In genomic region chr13:47426126-47426849, GRCh38 we compare ENCODE assay signal across 14 cellular contexts.
DNase-seq lines count a peak whose midpoint lies in the region; ATAC-seq and TF ChIP-seq lines count a peak whose summit lies in the region.
"Had no signal": no experiment of that assay in that cellular context is flagged by ENCODE, and none has a peak within 500 bp of the region (broad histone marks: within the 10 kb centered on the region; RNA-seq: fewer than 3 reads in every experiment).

No MANE protein-coding gene starts in this region.

- H3K27me3 ChIP-seq in left ventricle myocardium inferior (ENCODE audit: low read depth) (no peaks in the 10 kb centered on the region), skeletal muscle tissue (ENCODE audit: control insufficient read depth in 3 of 3, insufficient read depth in 3 of 3, low read length in 3 of 3) (no peaks in the 10 kb centered on the region), HAP-1 (ENCODE audit: low read depth) (no peaks in the 10 kb centered on the region)

- TF ChIP-seq CTCF in astrocyte of the spinal cord (IDR thresholded peaks at IDR 0.05; ENCODE audit: low read depth, low read length) (no peak), left ventricle myocardium inferior (IDR thresholded peaks at IDR 0.05; ENCODE audit: borderline replicate concordance) (no peak)

- in situ Hi-C loops in astrocyte of the spinal cord (cut with HindIII; ENCODE audit: low sequenced_read_pairs) (no loop called here), HAP-1 (cut with MboI; ENCODE audit: low sequenced_read_pairs) (no loop called here)

- H3K4me1 ChIP-seq in left ventricle myocardium inferior (peaks cover 12% of the 10 kb centered on the region), skeletal muscle tissue (ENCODE audit: control insufficient read depth in 3 of 3, insufficient read depth in 3 of 3, low read length in 3 of 3) (no peaks in the 10 kb centered on the region), HAP-1 (no peaks in the 10 kb centered on the region)

- H3K27ac Mint-ChIP-seq in stimulated activated naive B cell treated with anti-CD40 and anti-IgM and Interleukin-4, amounts not matched to agents 10 μg/mL and 1 μg/mL and 100 μg/mL, for 72 hours, result no peak overlapping the region
- H3K27ac Mint-ChIP-seq: activated CD8-positive, alpha-beta T cell treated with anti-CD3 and anti-CD28 coated beads for 36 hours; activated naive CD4-positive, alpha-beta T cell treated with anti-CD3 and anti-CD28 coated beads, Interleukin-2, amount 50 U/mL, for 72 hours; naive B cell had no signal

- H3K27ac ChIP-seq in left ventricle myocardium inferior (replicated peaks) (peak overlapping the region; percentile 50), skeletal muscle tissue (ENCODE audit: low read depth, low read length) (peak overlapping the region; percentile 40)

- H3K9me3 ChIP-seq in left ventricle myocardium inferior (replicated peaks) (no peaks in the 10 kb centered on the region), skeletal muscle tissue (ENCODE audit: control insufficient read depth in 3 of 3, low read length in 3 of 3) (no peaks in the 10 kb centered on the region), HAP-1 (no peaks in the 10 kb centered on the region; the same call in 1 of the 2 replicates)

- no peaks in the 10 kb centered on the region for H3K4me1 Mint-ChIP-seq in stimulated activated naive B cell treated with anti-CD40 and anti-IgM and Interleukin-4, amounts not matched to agents 10 μg/mL and 1 μg/mL and 100 μg/mL, for 72 hours
- H3K4me1 Mint-ChIP-seq: naive B cell had no signal

- H3K4me3 ChIP-seq in astrocyte of the spinal cord (ENCODE audit: low read depth, low read length) (no peak overlapping the region), left ventricle myocardium inferior (no peak overlapping the region), skeletal muscle tissue (ENCODE audit: low read length in 3 of 3) (no peak overlapping the region), HAP-1 (no peak overlapping the region)

- DNase-seq in HCEC 1CT (peak; percentile 89), astrocyte of the spinal cord (ENCODE audit: low read depth, low spot score) (peak; percentile 65), left ventricle myocardium inferior (peak; percentile 16), HAP-1 (ENCODE audit: low spot score in 2 of 2) (no peak), nucleus accumbens (lab: John Stamatoyannopoulos, UW) (no peak)
- no peak for DNase-seq in stimulated activated naive B cell treated with anti-CD40 and anti-IgM and Interleukin-4, amounts not matched to agents 10 μg/mL and 1 μg/mL and 100 μg/mL, for 72 hours
- DNase-seq: activated CD8-positive, alpha-beta T cell treated with anti-CD3 and anti-CD28 coated beads for 36 hours; naive B cell; NCI-H187; stimulated activated CD4-positive, alpha-beta T cell treated with anti-CD3 and anti-CD28 coated beads, Interleukin-15, amount 100 ng/mL, for 24 hours; T-helper 2 cell had no signal

- no peaks in the 10 kb centered on the region for H3K36me3 Mint-ChIP-seq in stimulated activated naive B cell treated with anti-CD40 and anti-IgM and Interleukin-4, amounts not matched to agents 10 μg/mL and 1 μg/mL and 100 μg/mL, for 72 hours
- H3K36me3 Mint-ChIP-seq: activated naive CD4-positive, alpha-beta T cell treated with anti-CD3 and anti-CD28 coated beads, Interleukin-2, amount 50 U/mL, for 72 hours; naive B cell had no signal

- H3K9ac ChIP-seq in skeletal muscle tissue (ENCODE audit: low read depth in 1 of 3, low read length in 3 of 3), result no peak overlapping the region

- ATAC-seq in GM19328 (IDR thresholded peaks at IDR 0.05; ENCODE audit: unreplicated experiment), result no peak
- no peak for ATAC-seq in stimulated activated naive B cell treated with anti-CD40 and anti-IgM and Interleukin-4, amounts not matched to agents 10 μg/mL and 1 μg/mL and 100 μg/mL, for 72 hours (replicated peaks)
- ATAC-seq: activated CD8-positive, alpha-beta T cell treated with anti-CD3 and anti-CD28 coated beads for 36 hours; activated naive CD4-positive, alpha-beta T cell treated with anti-CD3 and anti-CD28 coated beads, Interleukin-2, amount 50 U/mL, for 72 hours had no signal

- no peaks in the 10 kb centered on the region for H3K9me3 Mint-ChIP-seq in stimulated activated naive B cell treated with anti-CD40 and anti-IgM and Interleukin-4, amounts not matched to agents 10 μg/mL and 1 μg/mL and 100 μg/mL, for 72 hours
- H3K9me3 Mint-ChIP-seq: activated CD8-positive, alpha-beta T cell treated with anti-CD3 and anti-CD28 coated beads for 36 hours; activated naive CD4-positive, alpha-beta T cell treated with anti-CD3 and anti-CD28 coated beads, Interleukin-2, amount 50 U/mL, for 72 hours had no signal

- peaks cover 0 to 4% of the 10 kb centered on the region in 2 donors for H3K27me3 Mint-ChIP-seq in stimulated activated naive B cell treated with anti-CD40 and anti-IgM and Interleukin-4, amounts not matched to agents 10 μg/mL and 1 μg/mL and 100 μg/mL, for 72 hours
- H3K27me3 Mint-ChIP-seq: activated CD8-positive, alpha-beta T cell treated with anti-CD3 and anti-CD28 coated beads for 36 hours; naive B cell had no signal

- no peaks in the 10 kb centered on the region for H3K36me3 ChIP-seq in left ventricle myocardium inferior
- no peaks in the 10 kb centered on the region for H3K36me3 ChIP-seq in skeletal muscle tissue (ENCODE audit: control insufficient read depth in 3 of 3, insufficient read depth in 3 of 3, low read length in 3 of 3)
- no peaks in the 10 kb centered on the region for H3K36me3 ChIP-seq in HAP-1 (replicated peaks)

- no peak overlapping the region for H3K4me3 Mint-ChIP-seq in stimulated activated naive B cell treated with anti-CD40 and anti-IgM and Interleukin-4, amounts not matched to agents 10 μg/mL and 1 μg/mL and 100 μg/mL, for 72 hours
- H3K4me3 Mint-ChIP-seq: activated CD8-positive, alpha-beta T cell treated with anti-CD3 and anti-CD28 coated beads for 36 hours; naive B cell had no signal

- intact Hi-C loops in left ventricle myocardium inferior (cut with micrococcal nuclease), result no loop called here

Comparison
In these comparisons a context has a peak if more than half of its experiments do, and no peak if none do; other contexts are left out.
1. DNase-seq: peak in HCEC 1CT (single experiment), astrocyte of the spinal cord (single experiment) and left ventricle myocardium inferior (single experiment); none in HAP-1 (0 of 2), nucleus accumbens (0 of 56) and stimulated activated naive B cell treated with anti-CD40 and anti-IgM and Interleukin-4, amounts not matched to agents 10 μg/mL and 1 μg/mL and 100 μg/mL, for 72 hours (single experiment).